15 cellular contexts compared by ENCODE assay signal in genomic region chr2:227491391-227491790, GRCh38.
"Had no signal": no experiment of that assay in that cellular context is flagged by ENCODE, and none has a peak within 500 bp of the region (broad histone marks: within the 10 kb centered on the region; RNA-seq: fewer than 3 reads in every experiment).

No MANE protein-coding gene starts in this region.

- FAIRE-seq: urothelium cell line had no signal

- H3K4me1 ChIP-seq: thyroid gland had no signal

- H3K36me3 ChIP-seq: left ventricle myocardium inferior, thyroid gland had no signal

- H3K27ac ChIP-seq: gastrocnemius medialis, left ventricle myocardium inferior, lower lobe of right lung, sigmoid colon, thyroid gland had no signal

- H3K9me3 ChIP-seq: gastrocnemius medialis, left ventricle myocardium inferior, lower lobe of right lung, sigmoid colon, thyroid gland had no signal

- DNase-seq: gastrocnemius medialis; islet precursor cell; left cardiac atrium; left ventricle myocardium inferior; lower lobe of right lung; mesendoderm; naive thymus-derived CD4-positive, alpha-beta T cell; nephron progenitor cell; posterior cingulate gyrus; sigmoid colon; small intestine; stimulated activated CD4-positive, alpha-beta T cell treated with anti-CD3 and anti-CD28 coated beads, Interleukin-12 subunit alpha, Interleukin-12 subunit beta, amount 100 ng/mL, for 4 hours; stimulated activated naive CD4-positive, alpha-beta T cell treated with Interleukin-2 at 50 U/mL for 16 hours; thyroid gland had no signal

- H3K27me3 ChIP-seq: gastrocnemius medialis, sigmoid colon, thyroid gland had no signal

- H3K4me3 ChIP-seq: gastrocnemius medialis, left ventricle myocardium inferior, lower lobe of right lung, sigmoid colon, thyroid gland had no signal
